9 cellular contexts compared by ENCODE assay signal in the genomic region with DNA sequence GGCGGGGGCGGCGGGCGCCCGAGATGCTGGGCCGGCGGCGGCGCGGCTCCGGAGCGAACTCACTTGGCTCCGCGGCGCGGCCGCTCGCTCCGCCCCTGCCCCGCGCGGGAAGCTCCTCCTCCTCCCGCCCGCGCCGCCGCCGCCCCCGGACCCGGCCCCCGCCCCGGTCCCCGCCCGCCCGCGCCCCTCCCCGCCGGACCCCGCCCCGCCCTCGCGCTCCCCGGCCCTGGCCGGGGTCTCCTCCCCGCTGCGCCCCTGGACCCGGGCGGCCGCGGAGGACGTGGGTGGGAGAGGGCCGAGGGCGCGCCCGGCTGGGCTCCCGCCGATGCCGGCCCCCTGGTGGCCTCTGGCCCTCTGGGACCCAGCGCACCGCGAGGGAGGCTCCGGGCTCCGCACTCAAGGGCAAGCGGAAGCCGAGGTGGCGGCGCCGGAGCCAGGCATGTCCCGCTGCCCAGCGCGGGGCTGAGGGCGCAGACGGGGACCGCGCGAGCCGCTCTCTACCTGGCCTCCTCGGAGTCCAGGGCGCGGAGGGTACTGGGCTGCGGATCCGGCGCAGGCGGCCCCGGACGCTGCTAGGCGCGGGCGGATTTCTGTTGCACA. TPM values are rescaled to one million over a fixed set of nuclear protein-coding genes. Genes with fewer than 3 reads are reported as not detected.
DNase-seq lines count a peak whose midpoint lies in the region; ATAC-seq and TF ChIP-seq lines count a peak whose summit lies in the region.
"Had no signal": no experiment of that assay in that cellular context is flagged by ENCODE, and none has a peak within 500 bp of the region (broad histone marks: within the 10 kb centered on the region; RNA-seq: fewer than 3 reads in every experiment).

A gene with protein sequence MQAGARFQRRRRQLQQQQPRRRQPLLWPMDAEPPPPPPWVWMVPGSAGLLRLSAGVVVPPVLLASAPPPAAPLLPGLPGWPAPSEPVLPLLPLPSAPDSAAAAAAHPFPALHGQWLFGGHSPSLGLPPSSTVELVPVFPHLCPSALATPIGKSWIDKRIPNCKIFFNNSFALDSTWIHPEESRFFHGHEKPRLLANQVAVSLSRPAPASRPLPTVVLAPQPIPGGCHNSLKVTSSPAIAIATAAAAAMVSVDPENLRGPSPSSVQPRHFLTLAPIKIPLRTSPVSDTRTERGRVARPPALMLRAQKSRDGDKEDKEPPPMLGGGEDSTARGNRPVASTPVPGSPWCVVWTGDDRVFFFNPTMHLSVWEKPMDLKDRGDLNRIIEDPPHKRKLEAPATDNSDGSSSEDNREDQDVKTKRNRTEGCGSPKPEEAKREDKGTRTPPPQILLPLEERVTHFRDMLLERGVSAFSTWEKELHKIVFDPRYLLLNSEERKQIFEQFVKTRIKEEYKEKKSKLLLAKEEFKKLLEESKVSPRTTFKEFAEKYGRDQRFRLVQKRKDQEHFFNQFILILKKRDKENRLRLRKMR (minus strand): TSS at position 61 of the 600 bp plus-strand sequence. CDS start 86 bp downstream, outside the sequence.

- no peaks in the 10 kb centered on the region for H3K36me3 Mint-ChIP-seq in naive B cell

- H3K27ac Mint-ChIP-seq in naive B cell: no peak within 1 kb of the TSS

- H3K4me1 ChIP-seq in HUES64 (ENCODE audit: insufficient read depth, low read length): peaks cover 8% of the 10 kb centered on the region; the same call in 1 of the 2 replicates
- H3K4me1 ChIP-seq in adrenal gland (replicated peaks in 1 of 2): peaks cover 0 to 9% of the 10 kb centered on the region in 2 donors

- H3K4me3 ChIP-seq in HUES64 (ENCODE audit: low read length) (peak within 1 kb of the TSS; percentile 60), adrenal gland (peak within 1 kb of the TSS in 2 of 4 donors; percentile 21 to 47)

- H3K36me3 ChIP-seq in HUES64 (ENCODE audit: insufficient read depth, low read length): 0 out of 2 replicates have a peak, but pooled peaks cover 2% of the 10 kb centered on the region
- no peaks in the 10 kb centered on the region for H3K36me3 ChIP-seq in adrenal gland (replicated peaks in 1 of 2)

- H3K27ac ChIP-seq in C4-2B: peak within 1 kb of the TSS; percentile 70
- no peak within 1 kb of the TSS; the same call in 1 of the 2 replicates for H3K27ac ChIP-seq in HUES64 (ENCODE audit: low read depth, low read length)
- H3K27ac ChIP-seq in adrenal gland: peak within 1 kb of the TSS in 2 of 5 donors; percentile 26 to 61

- peaks cover 0 to 9% (median 5%) of the 10 kb centered on the region in 3 donors for H3K4me1 Mint-ChIP-seq in naive B cell

- H3K9ac ChIP-seq in HUES64 (ENCODE audit: low read depth, low read length): peak within 1 kb of the TSS; percentile 55

- ATAC-seq in naive B cell (ENCODE audit: low read depth in 2 of 2) (no peak), GM21515 (IDR thresholded peaks at IDR 0.05; ENCODE audit: unreplicated experiment) (no peak), HG02870 (IDR thresholded peaks at IDR 0.05; ENCODE audit: unreplicated experiment) (no peak)

- DNase-seq in adrenal gland (peak in 4 of 7 donors; percentile 28 to 41 (median 34)), naive B cell (no peak), ureter (ENCODE audit: low spot score) (no peak), A172 (ENCODE audit: low spot score) (no peak)
- DNase-seq: left cardiac atrium had no signal

- TF ChIP-seq CTCF in C4-2B (conservative IDR thresholded peaks at IDR 0.05) (no peak), adrenal gland (IDR thresholded peaks at IDR 0.05) (peak in 2 of 6 experiments; percentile 25 to 28)

- peaks cover 50 to 70% (median 62%) of the 10 kb centered on the region in 3 donors for H3K27me3 Mint-ChIP-seq in naive B cell

- H3K4me3 Mint-ChIP-seq in naive B cell: peak within 1 kb of the TSS in 5 of 8 donors; percentile 23 to 66 (median 56)

- H3K9me3 Mint-ChIP-seq in naive B cell: peaks cover 0 to 4% (median 0%) of the 10 kb centered on the region in 7 donors

- intact Hi-C loops in adrenal gland (cut with DNase I): no loop called here

- H3K9me3 ChIP-seq in HUES64 (ENCODE audit: insufficient read depth, low read depth, low read length): no peaks in the 10 kb centered on the region
- H3K9me3 ChIP-seq in adrenal gland (replicated peaks in 1 of 3): no peaks in the 10 kb centered on the region

- WGBS in HUES64: under 1% methylated on average over 85 of the region's 89 CpGs
- WGBS in adrenal gland, 4 donors: 1 to 2% methylated on average over 70 to 89 of the region's 89 CpGs; no CpG with 5 or more reads in 2 of the 4 donors

- peaks cover 32% of the 10 kb centered on the region for H3K27me3 ChIP-seq in HUES64 (ENCODE audit: insufficient read depth, low read length)
- H3K27me3 ChIP-seq in adrenal gland: peaks cover 41% of the 10 kb centered on the region

- TF ChIP-seq POLR2A in adrenal gland (IDR thresholded peaks at IDR 0.05): no peak

RNA-seq across cellular contexts. Expression of the gene that starts here (rescaled TPM):
- polyA plus RNA-seq in HUES64 (2013, experiment 1 of 2): 4.0 TPM
- 4.6 TPM for polyA plus RNA-seq in HUES64 (2013, experiment 2 of 2)
- total RNA-seq in adrenal gland (1 to 10 TPM in 4 of 8 donors, under 1 TPM in 4; 0.23 to 2.0 (median 0.86) TPM), ureter (0.91 TPM)
- polyA plus RNA-seq in adrenal gland (1 to 10 TPM in 2 of 3 donors, under 1 TPM in 1; 0.86 to 3.4 (median 1.5) TPM), naive B cell (ENCODE audit: low read depth in 6 of 6) (not detected)
- total RNA-seq in A172 (2014; rRNA removed; shearing (Covaris generic)): not detected in 2 replicates
- total RNA-seq: left cardiac atrium had no signal

Comparison
In these comparisons a context has a peak if more than half of its experiments do, and no peak if none do; other contexts are left out.
1. DNase-seq: peak in adrenal gland (4 of 7); none in naive B cell (single experiment), ureter (single experiment) and A172 (single experiment).